In genomic region chrX:133544105-133544504, GRCh38 we compare ENCODE assay signal across 13 cellular contexts.
DNase-seq lines count a peak whose midpoint lies in the region; ATAC-seq and TF ChIP-seq lines count a peak whose summit lies in the region.
"Had no signal": no experiment of that assay in that cellular context is flagged by ENCODE, and none has a peak within 500 bp of the region (broad histone marks: within the 10 kb centered on the region; RNA-seq: fewer than 3 reads in every experiment).

No MANE protein-coding gene starts in this region.

- H3K27me3 Mint-ChIP-seq in activated T-cell treated with anti-CD3 and anti-CD28 coated beads, Interleukin-2, amount 50 U/mL, for 72 hours (ENCODE audit: low read depth): peaks cover 14% of the 10 kb centered on the region
- H3K27me3 Mint-ChIP-seq: activated CD4-positive, alpha-beta T cell treated with anti-CD3 and anti-CD28 coated beads for 36 hours had no signal

- no peaks in the 10 kb centered on the region for H3K9me3 Mint-ChIP-seq in activated T-cell treated with anti-CD3 and anti-CD28 coated beads, Interleukin-2, amount 50 U/mL, for 72 hours
- H3K9me3 Mint-ChIP-seq: activated naive CD4-positive, alpha-beta T cell treated with anti-CD3 and anti-CD28 coated beads, Interleukin-2, amount 50 U/mL, for 72 hours had no signal

- H3K27ac ChIP-seq in SJCRH30: no peak overlapping the region

- H3K9me3 ChIP-seq in SJCRH30 (replicated peaks): no peaks in the 10 kb centered on the region
- H3K9me3 ChIP-seq: sigmoid colon had no signal

- no peak for TF ChIP-seq CTCF in epithelial cell of proximal tubule (conservative IDR thresholded peaks at IDR 0.05; ENCODE audit: low read depth, low read length)
- TF ChIP-seq CTCF in omental fat pad (IDR thresholded peaks at IDR 0.05): no peak

- H3K4me1 Mint-ChIP-seq in activated T-cell treated with anti-CD3 and anti-CD28 coated beads, Interleukin-2, amount 50 U/mL, for 72 hours (ENCODE audit: low read depth): no peaks in the 10 kb centered on the region
- H3K4me1 Mint-ChIP-seq: activated CD4-positive, alpha-beta T cell treated with anti-CD3 and anti-CD28 coated beads for 36 hours had no signal

- H3K36me3 Mint-ChIP-seq in activated T-cell treated with anti-CD3 and anti-CD28 coated beads, Interleukin-2, amount 50 U/mL, for 72 hours (ENCODE audit: insufficient read depth in 2 of 2): no peaks in the 10 kb centered on the region
- H3K36me3 Mint-ChIP-seq: activated naive CD4-positive, alpha-beta T cell treated with anti-CD3 and anti-CD28 coated beads, Interleukin-2, amount 50 U/mL, for 72 hours had no signal

- H3K4me1 ChIP-seq in SJCRH30: no peaks in the 10 kb centered on the region
- H3K4me1 ChIP-seq: sigmoid colon had no signal

- H3K4me3 ChIP-seq in epithelial cell of proximal tubule (ENCODE audit: low read depth, low read length) (no peak overlapping the region), SJCRH30 (no peak overlapping the region)
- H3K4me3 ChIP-seq: sigmoid colon had no signal

- no peak overlapping the region for H3K4me3 Mint-ChIP-seq in activated T-cell treated with anti-CD3 and anti-CD28 coated beads, Interleukin-2, amount 50 U/mL, for 72 hours
- H3K4me3 Mint-ChIP-seq: activated CD4-positive, alpha-beta T cell treated with anti-CD3 and anti-CD28 coated beads for 36 hours had no signal

- no peak overlapping the region for H3K27ac Mint-ChIP-seq in activated T-cell treated with anti-CD3 and anti-CD28 coated beads, Interleukin-2, amount 50 U/mL, for 72 hours
- H3K27ac Mint-ChIP-seq: activated CD4-positive, alpha-beta T cell treated with anti-CD3 and anti-CD28 coated beads for 36 hours; activated naive CD4-positive, alpha-beta T cell treated with anti-CD3 and anti-CD28 coated beads, Interleukin-2, amount 50 U/mL, for 72 hours had no signal

- ATAC-seq in omental fat pad (ENCODE audit: low FRiP score): peak; percentile 44
- ATAC-seq in HG02885 (IDR thresholded peaks at IDR 0.05; ENCODE audit: poor library complexity, unreplicated experiment): no peak
- no peak for ATAC-seq in activated T-cell treated with anti-CD3 and anti-CD28 coated beads, Interleukin-2, amount 50 U/mL, for 72 hours (replicated peaks in 1 of 2)
- ATAC-seq: activated CD4-positive, alpha-beta T cell treated with anti-CD3 and anti-CD28 coated beads for 36 hours; activated naive CD4-positive, alpha-beta T cell treated with anti-CD3 and anti-CD28 coated beads, Interleukin-2, amount 50 U/mL, for 72 hours; left lobe of liver had no signal

- no peaks in the 10 kb centered on the region for H3K27me3 ChIP-seq in SJCRH30
- H3K27me3 ChIP-seq: sigmoid colon had no signal

- no peaks in the 10 kb centered on the region for H3K36me3 ChIP-seq in SJCRH30
- H3K36me3 ChIP-seq: sigmoid colon had no signal

- peak; percentile 84 for DNase-seq in DMS53 (lab: John Stamatoyannopoulos, UW)
- peak; percentile 78 for DNase-seq in NOMO-1 treated with DMSO at 0.1 percent for 48 hours (lab: John Stamatoyannopoulos, UW; ENCODE audit: unreplicated experiment)
- peak; percentile 92 for DNase-seq in epithelial cell of proximal tubule (ENCODE audit: low read depth)
- no peak for DNase-seq in omental fat pad (ENCODE audit: low spot score)
- DNase-seq in NCI-H128 (lab: John Stamatoyannopoulos, UW; ENCODE audit: unreplicated experiment): no peak
- DNase-seq in SJCRH30: no peak
- no peak for DNase-seq in activated T-cell treated with anti-CD3 and anti-CD28 coated beads, Interleukin-2, amount 50 U/mL, for 72 hours
- DNase-seq: activated CD4-positive, alpha-beta T cell treated with anti-CD3 and anti-CD28 coated beads for 36 hours; NCI-H1930; sigmoid colon had no signal

Comparison
In these comparisons a context has a peak if more than half of its experiments do, and no peak if none do; other contexts are left out.
1. DNase-seq: peak in DMS53 (single experiment), NOMO-1 treated with DMSO at 0.1 percent for 48 hours (single experiment) and epithelial cell of proximal tubule (single experiment); none in omental fat pad (single experiment), NCI-H128 (single experiment), SJCRH30 (0 of 2) and activated T-cell treated with anti-CD3 and anti-CD28 coated beads, Interleukin-2, amount 50 U/mL, for 72 hours (0 of 2).